ENCODE assay signal across 8 cellular contexts in the genomic region with DNA sequence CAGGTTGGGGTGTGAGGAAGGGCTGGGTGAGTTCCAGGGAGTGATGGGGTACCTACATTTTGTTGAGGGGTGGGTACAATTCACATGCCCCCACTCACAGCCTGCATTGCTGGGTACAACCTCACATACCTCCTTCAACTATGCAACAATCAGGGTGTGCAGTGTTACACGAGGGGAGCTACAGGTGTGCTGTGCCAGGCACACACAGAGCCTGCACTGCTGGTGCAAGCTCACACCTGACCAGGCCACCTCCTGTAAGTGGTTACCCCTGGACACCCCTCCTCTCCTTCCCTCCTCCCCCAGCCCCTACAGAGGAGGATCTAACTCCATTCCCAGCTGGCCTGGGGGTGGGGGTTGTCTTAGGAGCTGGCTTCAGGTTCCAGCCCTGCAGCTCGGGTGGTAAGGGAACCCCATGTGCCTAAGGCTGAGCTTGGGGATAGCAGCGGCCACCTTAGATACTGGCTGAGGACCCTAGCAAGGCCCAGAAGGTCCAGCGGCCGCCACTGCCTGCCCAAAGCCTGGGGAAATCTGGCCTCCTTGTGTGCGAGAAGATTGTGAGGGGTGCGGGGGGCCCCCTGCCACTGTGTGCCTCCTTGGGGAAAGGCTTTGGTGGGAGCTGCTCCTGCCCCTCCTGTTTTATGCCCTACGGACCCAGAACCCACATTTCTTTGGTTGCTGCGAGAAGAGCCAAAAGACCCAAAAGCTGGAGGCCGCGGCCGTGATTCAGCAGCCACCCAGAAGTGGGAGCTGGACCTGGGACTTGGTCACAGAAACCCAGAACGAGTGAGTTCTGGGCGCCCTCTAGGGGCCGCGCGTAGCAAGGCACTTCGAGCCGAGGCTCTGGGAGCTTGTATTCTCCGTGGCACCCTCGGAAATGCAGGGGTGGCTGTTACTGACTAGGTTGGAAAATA. TPM values are rescaled to one million over a fixed set of nuclear protein-coding genes. Genes with fewer than 3 reads are reported as not detected.
DNase-seq lines count a peak whose midpoint lies in the region; TF ChIP-seq lines count a peak whose summit lies in the region.

No MANE protein-coding gene starts in this region.

- intact Hi-C loops in transverse colon (cut with DNase I; ENCODE audit: low total_unique reads): loop anchor here (2.0 kb wide), 1 partner anchor 47 kb away; no protein-coding TSS in a partner anchor

- H3K9ac ChIP-seq in MM.1S (ENCODE audit: low read length) (no peak overlapping the region), SK-N-SH (no peak overlapping the region), parathyroid adenoma (no peak overlapping the region)

- peak; percentile 98 for TF ChIP-seq CTCF in AG09309 (IDR thresholded peaks at IDR 0.05; ENCODE audit: control insufficient read depth, insufficient read depth, low read depth, low read length, missing control alignments)
- TF ChIP-seq CTCF in MM.1S (IDR thresholded peaks at IDR 0.05; ENCODE audit: low read length): peak; percentile 97
- TF ChIP-seq CTCF in SK-N-SH (IDR thresholded peaks at IDR 0.05): peak; percentile 98
- TF ChIP-seq CTCF in parathyroid adenoma (IDR thresholded peaks at IDR 0.05): peak; percentile 97
- peak; percentile 92 to 99 (median 98) for TF ChIP-seq CTCF in transverse colon (IDR thresholded peaks at IDR 0.05)

- TF ChIP-seq RAD21 in SK-N-SH (IDR thresholded peaks at IDR 0.05; ENCODE audit: low read length): peak; percentile 95

- CTCF ChIA-PET in SK-N-SH (lab: Yijun Ruan, JAX): interaction anchor here (0.5 to 21.6 kb wide), 56 partner anchors 10 to 603 kb away, joined by 3 to 972 read pairs (median 4); partner anchors contain the start of genes DPCD, KAZALD1, POLL and TLX1

- H3K9me3 ChIP-seq in MM.1S (replicated peaks; ENCODE audit: insufficient read depth, low read length) (no peaks in the 10 kb centered on the region), SK-N-SH (no peaks in the 10 kb centered on the region), parathyroid adenoma (ENCODE audit: control insufficient read depth, low read length) (no peaks in the 10 kb centered on the region), transverse colon (no peaks in the 10 kb centered on the region)

- peak; percentile 33 for DNase-seq in AG09309 (ENCODE audit: low read depth)
- peak; percentile 81 for DNase-seq in GM19238 (ENCODE audit: insufficient read length, low spot score)
- peak; percentile 82 for DNase-seq in MM.1S
- peak; percentile 92 for DNase-seq in SK-N-SH
- peak; percentile 66 for DNase-seq in activated gamma-delta T cell treated with anti-CD3 and anti-CD28 coated beads, Interleukin-2, amount 50 U/mL, for 16 hours (ENCODE audit: low read depth)
- DNase-seq in germinal center (ENCODE audit: low spot score): peak; percentile 81
- peak; percentile 84 for DNase-seq in transverse colon

- H3F3A ChIP-seq in MM.1S (ENCODE audit: insufficient read depth, low read length): no peaks in the 10 kb centered on the region
- no peaks in the 10 kb centered on the region for H3F3A ChIP-seq in SK-N-SH (replicated peaks; ENCODE audit: insufficient read depth)

- TF ChIP-seq EP300 in SK-N-SH (IDR thresholded peaks at IDR 0.05; ENCODE audit: borderline replicate concordance in 1 of 2, low read depth in 1 of 2, low read length in 1 of 2) (no peak), transverse colon (IDR thresholded peaks at IDR 0.05; ENCODE audit: low read depth) (no peak)

- H3K9me2 ChIP-seq in MM.1S (replicated peaks; ENCODE audit: insufficient read depth, low read length): no peaks in the 10 kb centered on the region
- no peaks in the 10 kb centered on the region for H3K9me2 ChIP-seq in SK-N-SH

- H2AFZ ChIP-seq in MM.1S (ENCODE audit: low read length): peak overlapping the region; percentile 30; the same call in 1 of the 2 replicates
- H2AFZ ChIP-seq in SK-N-SH (ENCODE audit: low read depth): 0 out of 2 replicates have a peak overlapping the region, but pooled peaks have one; percentile 63
- H2AFZ ChIP-seq in parathyroid adenoma: peak overlapping the region; percentile 29

- 30% methylated on average over 12 of the region's 21 CpGs for WGBS in SK-N-SH (ENCODE audit: low lambda C conversion rate)
- 9% methylated on average over 21 of the region's 21 CpGs; no CpG with 5 or more reads in 1 of the 2 donors for WGBS in transverse colon (ENCODE audit: low coverage in 1 of 2), 2 donors

- H3K4me2 ChIP-seq in MM.1S (ENCODE audit: low read depth, low read length) (peak overlapping the region; percentile 66), SK-N-SH (peak overlapping the region; percentile 34; the same call in 1 of the 2 replicates), parathyroid adenoma (ENCODE audit: low read length) (no peak overlapping the region)

- H3K36me3 ChIP-seq in MM.1S (replicated peaks; ENCODE audit: insufficient read depth, low read length) (no peaks in the 10 kb centered on the region), SK-N-SH (replicated peaks in 1 of 2; ENCODE audit: control insufficient read depth in 1 of 2, insufficient read depth in 2 of 2, low read length in 1 of 2) (no peaks in the 10 kb centered on the region), parathyroid adenoma (ENCODE audit: control insufficient read depth, insufficient read depth, low read length) (no peaks in the 10 kb centered on the region), transverse colon (no peaks in the 10 kb centered on the region)

- H3K27me3 ChIP-seq in MM.1S (replicated peaks; ENCODE audit: insufficient read depth, low read length) (peaks cover 71% of the 10 kb centered on the region), SK-N-SH (ENCODE audit: insufficient read depth) (peaks cover 26% of the 10 kb centered on the region), parathyroid adenoma (ENCODE audit: control insufficient read depth, insufficient read depth, low read length) (peaks cover 12% of the 10 kb centered on the region), transverse colon (peaks cover 100% of the 10 kb centered on the region)

- H3K4me3 ChIP-seq in AG09309 (ENCODE audit: control insufficient read depth, low read depth, low read length) (no peak overlapping the region), MM.1S (ENCODE audit: low read length) (no peak overlapping the region; the same call in 1 of the 2 replicates), SK-N-SH (ENCODE audit: low read depth in 2 of 2, low read length in 1 of 2) (peak overlapping the region in 1 of 2 experiments; percentile 41; a peak in 1 of 4 replicates), parathyroid adenoma (ENCODE audit: low read depth, low read length) (no peak overlapping the region), transverse colon (no peak overlapping the region)

- H3K4me1 ChIP-seq in MM.1S (ENCODE audit: low read length) (no peaks in the 10 kb centered on the region), SK-N-SH (ENCODE audit: control insufficient read depth in 1 of 2, insufficient read depth in 2 of 2, low read depth in 1 of 2, low read length in 1 of 2) (peaks cover 0 to 3% of the 10 kb centered on the region in 2 experiments; a peak in 1 of 4 replicates), parathyroid adenoma (peaks cover 10% of the 10 kb centered on the region), transverse colon (peaks cover 0 to 21% (median 10%) of the 10 kb centered on the region in 4 donors)

- TF ChIP-seq POLR2A in transverse colon (IDR thresholded peaks at IDR 0.05): no peak

- H3K27ac ChIP-seq in MM.1S (ENCODE audit: low read length) (no peak overlapping the region), SK-N-SH (ENCODE audit: low read depth in 2 of 2, low read length in 1 of 2) (no peak overlapping the region), parathyroid adenoma (no peak overlapping the region), transverse colon (no peak overlapping the region)

- H3K79me2 ChIP-seq in MM.1S (ENCODE audit: low read length): no peaks in the 10 kb centered on the region
- no peaks in the 10 kb centered on the region for H3K79me2 ChIP-seq in SK-N-SH (ENCODE audit: insufficient read depth)
- H3K79me2 ChIP-seq in parathyroid adenoma: no peaks in the 10 kb centered on the region

- no peaks in the 10 kb centered on the region for H4K20me1 ChIP-seq in MM.1S (ENCODE audit: insufficient read depth, low read length)
- H4K20me1 ChIP-seq in SK-N-SH (ENCODE audit: insufficient read depth): no peaks in the 10 kb centered on the region

- in situ Hi-C loops in transverse colon (cut with MboI; ENCODE audit: low pct_ligation_motif_present in 1 of 4, low pct_unique_long_range_greater_than_20kb in 1 of 4, low sequenced_read_pairs in 3 of 4): loop anchor here (5.0 to 10.0 kb wide), 2 partner anchors 45 to 47 kb away; no protein-coding TSS in a partner anchor

- POLR2A ChIA-PET in SK-N-SH (lab: Yijun Ruan, JAX): interaction anchor here (0.7 to 1.7 kb wide), 7 partner anchors 45 to 99 kb away, joined by 3 to 10 read pairs (median 4); no protein-coding TSS in a partner anchor

TF ChIP-seq in SK-N-SH, 30 proteins besides CTCF, POLR2A, EP300 and RAD21:
- 0 out of 2 replicates have a peak, but pooled peaks have one; percentile 18 for TF ChIP-seq RCOR1 (IDR thresholded peaks at IDR 0.05; ENCODE audit: low read length)
- peak; percentile 33 for TF ChIP-seq CHD2 (IDR thresholded peaks at IDR 0.05; ENCODE audit: low read length, partially characterized antibody)
- peak; percentile 75 for TF ChIP-seq SMC3 (IDR thresholded peaks at IDR 0.05; ENCODE audit: low read depth, low read length)
- no peak for TF ChIP-seq MXI1 (IDR thresholded peaks at IDR 0.05; ENCODE audit: low read depth, low read length)
- TF ChIP-seq EZH2phosphoT487 (IDR thresholded peaks at IDR 0.05; ENCODE audit: borderline replicate concordance, low read depth): no peak
- TF ChIP-seq, protein P1, sequence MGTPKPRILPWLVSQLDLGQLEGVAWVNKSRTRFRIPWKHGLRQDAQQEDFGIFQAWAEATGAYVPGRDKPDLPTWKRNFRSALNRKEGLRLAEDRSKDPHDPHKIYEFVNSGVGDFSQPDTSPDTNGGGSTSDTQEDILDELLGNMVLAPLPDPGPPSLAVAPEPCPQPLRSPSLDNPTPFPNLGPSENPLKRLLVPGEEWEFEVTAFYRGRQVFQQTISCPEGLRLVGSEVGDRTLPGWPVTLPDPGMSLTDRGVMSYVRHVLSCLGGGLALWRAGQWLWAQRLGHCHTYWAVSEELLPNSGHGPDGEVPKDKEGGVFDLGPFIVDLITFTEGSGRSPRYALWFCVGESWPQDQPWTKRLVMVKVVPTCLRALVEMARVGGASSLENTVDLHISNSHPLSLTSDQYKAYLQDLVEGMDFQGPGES (IDR thresholded peaks at IDR 0.05; ENCODE audit: low read depth, low read length): no peak
- TF ChIP-seq YY1 (IDR thresholded peaks at IDR 0.05; ENCODE audit: low read depth): peak; percentile 50; the same call in 1 of the 2 replicates

RNA-seq across cellular contexts. Expression of gene TLX1, which starts 10.8 kb away (rescaled TPM):
- 0.02 TPM in 1 of 2 replicates, not detected in the other for polyA plus RNA-seq in SK-N-SH (2012; rRNA removed)
- 0.03 TPM in 1 of 2 replicates, not detected in the other for polyA plus RNA-seq in SK-N-SH (2012; cell fraction: cytosol; rRNA removed)
- polyA plus RNA-seq in SK-N-SH (2012; cell fraction: nucleus; rRNA removed): not detected in 2 replicates
- total RNA-seq in transverse colon: under 1 TPM in 2 of 4 donors, not detected in 2; 0.14 to 0.60 TPM

Comparison
In these comparisons a context has a peak if more than half of its experiments do, and no peak if none do; other contexts are left out.
1. DNase-seq: peak in every context shown above with its lines; median percentile 92 in SK-N-SH; 84 in transverse colon; 82 in MM.1S; 81 in GM19238; 81 in germinal center; 66 in activated gamma-delta T cell treated with anti-CD3 and anti-CD28 coated beads, Interleukin-2, amount 50 U/mL, for 16 hours; 33 in AG09309.